Comparison of ENCODE assay signal across 9 cellular contexts in the genomic region with DNA sequence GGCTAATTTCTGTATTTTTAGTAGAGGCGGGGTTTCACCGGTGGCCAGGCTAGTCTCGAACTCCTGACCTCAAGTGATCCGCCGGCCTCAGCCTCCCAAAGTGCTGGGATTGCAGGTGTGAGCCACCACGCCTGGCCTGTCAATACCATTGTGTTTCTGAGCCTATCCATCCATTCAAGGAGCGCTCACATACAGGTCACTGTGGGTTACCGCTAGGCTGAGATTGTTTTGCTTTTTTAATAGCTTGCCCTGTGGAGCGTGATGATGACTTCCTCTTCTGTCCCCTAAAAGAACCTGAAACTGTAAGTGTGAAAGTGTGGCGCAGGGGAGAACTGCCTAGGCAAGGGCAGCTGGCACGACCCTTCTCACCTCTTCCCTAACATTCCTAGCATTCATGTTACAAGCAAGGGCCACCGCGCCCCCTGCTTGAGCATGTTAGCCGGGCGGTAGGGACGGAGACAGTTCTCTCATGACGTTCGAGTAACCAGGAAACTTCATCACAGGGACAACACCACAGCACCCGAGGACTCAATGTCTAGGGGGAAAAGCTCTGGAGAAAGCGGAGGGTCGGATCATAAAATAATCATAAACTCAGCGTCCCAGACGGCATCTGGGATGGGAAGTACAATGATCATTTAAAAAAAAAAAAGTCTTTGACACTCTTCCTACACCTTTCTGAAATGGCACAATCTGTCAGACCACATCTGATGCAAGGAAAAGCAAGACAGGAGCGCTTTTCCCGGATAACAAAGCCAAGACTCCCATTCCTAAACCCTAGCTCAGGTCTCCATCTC. TPM values are rescaled to one million over a fixed set of nuclear protein-coding genes. Genes with fewer than 3 reads are reported as not detected.
DNase-seq lines count a peak whose midpoint lies in the region; ATAC-seq, FAIRE-seq and TF ChIP-seq lines count a peak whose summit lies in the region.
"Had no signal": no experiment of that assay in that cellular context is flagged by ENCODE, and none has a peak within 500 bp of the region (broad histone marks: within the 10 kb centered on the region; RNA-seq: fewer than 3 reads in every experiment).

No MANE protein-coding gene starts in this region.

- intact Hi-C loops in mucosa of descending colon (cut with DNase I, micrococcal nuclease) = no loop called here

- 0 out of 2 replicates have a peak, but pooled peaks cover 5% of the 10 kb centered on the region for H3K4me1 ChIP-seq in HUES64 (ENCODE audit: insufficient read depth, low read length)
- peaks cover 9% of the 10 kb centered on the region for H3K4me1 ChIP-seq in mucosa of descending colon (ENCODE audit: low read depth)

- 40% methylated on average over 24 of the region's 25 CpGs for WGBS in HUES64

- H3K27ac ChIP-seq in HUES64 (ENCODE audit: low read depth, low read length) = no peak overlapping the region
- H3K27ac ChIP-seq: 22Rv1 had no signal

- FAIRE-seq in bronchial epithelial cell (lab: Jason Lieb, UNC) = no peak

- no peak for TF ChIP-seq CTCF in bronchial epithelial cell (IDR thresholded peaks at IDR 0.05; ENCODE audit: insufficient read depth, low read length, severe bottlenecking)
- no peak for TF ChIP-seq CTCF in mucosa of descending colon (IDR thresholded peaks at IDR 0.05)

- H3K36me3 ChIP-seq in HUES64 (ENCODE audit: insufficient read depth, low read length) (no peaks in the 10 kb centered on the region), bronchial epithelial cell (ENCODE audit: control insufficient read depth, insufficient read depth, low read length) (no peaks in the 10 kb centered on the region), mucosa of descending colon (ENCODE audit: low read depth) (no peaks in the 10 kb centered on the region)

- peak overlapping the region; percentile 60 for H3K4me3 ChIP-seq in HUES64 (ENCODE audit: low read length)
- H3K4me3 ChIP-seq in bronchial epithelial cell (ENCODE audit: low read depth, low read length) = peak overlapping the region; percentile 61
- no peak overlapping the region for H3K4me3 ChIP-seq in mucosa of descending colon

- no peak overlapping the region for H3K9ac ChIP-seq in HUES64 (ENCODE audit: low read depth, low read length)

- peak; percentile 30 for DNase-seq in DMS53 (lab: John Stamatoyannopoulos, UW)
- no peak for DNase-seq in DMS53 treated with DMSO at 0.1 percent for 48 hours (lab: John Stamatoyannopoulos, UW; ENCODE audit: unreplicated experiment)
- peak; percentile 12 for DNase-seq in bronchial epithelial cell (ENCODE audit: low read depth)
- peak; percentile 28 to 49 (median 33) for DNase-seq in mucosa of descending colon
- DNase-seq in NCI-H1436 (lab: John Stamatoyannopoulos, UW) = no peak
- no peak for DNase-seq in AG08396 (ENCODE audit: low spot score)

- H3K9me3 ChIP-seq in HUES64 (ENCODE audit: insufficient read depth, low read depth, low read length) = no peaks in the 10 kb centered on the region
- no peaks in the 10 kb centered on the region for H3K9me3 ChIP-seq in mucosa of descending colon

- H3K27me3 ChIP-seq in HUES64 (ENCODE audit: insufficient read depth, low read length) (peaks cover 32% of the 10 kb centered on the region), bronchial epithelial cell (ENCODE audit: control insufficient read depth, insufficient read depth, low read length) (no peaks in the 10 kb centered on the region)

- peak; percentile 70 for ATAC-seq in GM21528 (IDR thresholded peaks at IDR 0.05; ENCODE audit: low FRiP score, unreplicated experiment)
- peak; percentile 40 for ATAC-seq in mucosa of descending colon

RNA-seq across cellular contexts. Expression of gene LAMP3, which starts 0.8 kb away (rescaled TPM):
- polyA plus RNA-seq in HUES64 (2013, experiment 1 of 2) = 0.10 TPM
- 0.13 TPM for polyA plus RNA-seq in HUES64 (2013, experiment 2 of 2)
- total RNA-seq in bronchial epithelial cell (8.4 and 18.8 TPM in 2 replicates), mucosa of descending colon (under 1 TPM; 0.44 to 0.99 (median 0.49) TPM)

Comparison
In these comparisons a context has a peak if more than half of its experiments do, and no peak if none do; other contexts are left out.
1. DNase-seq: peak in DMS53 (single experiment), bronchial epithelial cell (single experiment) and mucosa of descending colon (3 of 3); none in DMS53 treated with DMSO at 0.1 percent for 48 hours (single experiment), NCI-H1436 (single experiment) and AG08396 (single experiment).